Comparison of ENCODE assay signal across 12 cellular contexts in the genomic region with DNA sequence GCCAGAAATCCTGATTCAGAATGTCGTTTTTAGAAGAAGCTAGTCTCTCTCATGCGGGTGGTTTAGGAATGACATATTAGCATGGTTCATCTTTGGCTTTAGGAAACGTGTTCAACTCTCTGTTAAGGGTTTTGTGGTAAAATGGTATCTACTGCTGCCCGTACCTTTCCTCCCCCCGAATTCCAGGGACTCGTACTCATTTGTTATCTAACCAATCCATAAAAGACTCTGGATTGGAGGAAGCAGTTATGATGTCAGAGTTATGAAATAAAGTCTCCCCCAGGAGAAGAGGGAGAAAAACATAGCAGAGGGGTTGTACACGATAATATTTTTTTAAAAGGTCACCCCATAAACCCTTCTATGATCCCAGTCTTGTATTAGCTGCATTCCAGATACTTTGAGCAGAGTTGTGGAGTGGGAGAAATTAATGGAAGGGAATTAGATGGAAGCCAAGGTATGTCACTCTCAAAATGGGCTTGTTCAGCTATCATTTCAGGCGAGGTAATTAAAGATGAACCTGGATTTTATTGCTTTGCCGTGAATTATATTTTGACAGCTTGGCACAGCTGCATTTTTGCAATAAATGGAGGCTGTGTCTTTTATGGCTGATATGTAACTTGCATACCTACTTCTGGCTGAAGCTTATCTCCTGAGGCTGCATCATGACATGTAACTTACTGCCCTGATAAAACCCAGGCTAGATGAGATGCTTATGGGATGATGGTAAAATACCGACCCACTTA. TPM values are rescaled to one million over a fixed set of nuclear protein-coding genes. Genes with fewer than 3 reads are reported as not detected.
DNase-seq lines count a peak whose midpoint lies in the region; ATAC-seq, FAIRE-seq and TF ChIP-seq lines count a peak whose summit lies in the region.
"Had no signal": no experiment of that assay in that cellular context is flagged by ENCODE, and none has a peak within 500 bp of the region (broad histone marks: within the 10 kb centered on the region; RNA-seq: fewer than 3 reads in every experiment).

No MANE protein-coding gene starts in this region.

- H3K9me3 Mint-ChIP-seq in Calu3 (ENCODE audit: low read depth, unreplicated experiment), result no peaks in the 10 kb centered on the region

- H3K4me3 Mint-ChIP-seq in Calu3 (ENCODE audit: low read depth, unreplicated experiment), result peak overlapping the region; percentile 60
- H3K4me3 Mint-ChIP-seq: CD4-positive, CD25-positive, alpha-beta regulatory T cell had no signal

- H3K27me3 Mint-ChIP-seq in Calu3 (ENCODE audit: unreplicated experiment), result no peaks in the 10 kb centered on the region
- H3K27me3 Mint-ChIP-seq: CD4-positive, CD25-positive, alpha-beta regulatory T cell had no signal

- no peaks in the 10 kb centered on the region for H3K27me3 ChIP-seq in Panc1 (ENCODE audit: control insufficient read depth, insufficient read depth, low read length)
- no peaks in the 10 kb centered on the region for H3K27me3 ChIP-seq in pancreas

- no peak for FAIRE-seq in pancreas (lab: Jason Lieb, UNC)
- FAIRE-seq: GM12891 had no signal

- intact Hi-C loops in Calu3 (cut with micrococcal nuclease; ENCODE audit: unreplicated experiment), result loop anchor here (5.0 to 10.0 kb wide), 3 partner anchors 90 to 207 kb away; no protein-coding TSS in a partner anchor
- intact Hi-C loops in Panc1 (cut with micrococcal nuclease; ENCODE audit: unreplicated experiment), result no loop called here
- intact Hi-C loops in pancreas (cut with DNase I), result no loop called here

- H3K36me3 ChIP-seq in Panc1 (ENCODE audit: control insufficient read depth, insufficient read depth, low read length), result no peaks in the 10 kb centered on the region
- H3K36me3 ChIP-seq in pancreas, result no peaks in the 10 kb centered on the region

- H3K4me1 ChIP-seq in Panc1 (ENCODE audit: control insufficient read depth, insufficient read depth, low read length), result no peaks in the 10 kb centered on the region
- H3K4me1 ChIP-seq in pancreas, result peaks cover 10 to 40% (median 17%) of the 10 kb centered on the region in 3 donors

- WGBS in pancreas, 2 donors, result 24 to 26% methylated on average over 10 of the region's 10 CpGs

- H3K27ac ChIP-seq in Panc1 (ENCODE audit: low read length) (no peak overlapping the region), pancreas (peak overlapping the region; percentile 1 to 90 (median 41))

- peaks cover 25% of the 10 kb centered on the region for H3K36me3 Mint-ChIP-seq in Calu3 (ENCODE audit: insufficient read depth, unreplicated experiment)
- H3K36me3 Mint-ChIP-seq: CD4-positive, CD25-positive, alpha-beta regulatory T cell had no signal

- POLR2A ChIA-PET in Panc1 (lab: Charles Lee), result interaction anchor here (0.5 to 0.6 kb wide), 2 partner anchors 25 to 102 kb away, joined by 5 to 9 read pairs; no protein-coding TSS in a partner anchor

- peak overlapping the region; percentile 93 for H3K27ac Mint-ChIP-seq in Calu3 (ENCODE audit: unreplicated experiment)
- H3K27ac Mint-ChIP-seq: CD4-positive, CD25-positive, alpha-beta regulatory T cell had no signal

- in situ Hi-C loops in Panc1 (cut with HindIII; ENCODE audit: low pct_unique_long_range_greater_than_20kb, low sequenced_read_pairs), result no loop called here

- H3K4me1 Mint-ChIP-seq in Calu3 (ENCODE audit: low read depth, unreplicated experiment), result peaks cover 67% of the 10 kb centered on the region
- H3K4me1 Mint-ChIP-seq: CD4-positive, CD25-positive, alpha-beta regulatory T cell had no signal

- BruUV-seq in Calu3 (replicated peaks; lab: Mats Ljungman, UMichigan), result TSS peak; percentile 48
- no TSS peak for BruUV-seq in Panc1 (replicated peaks; lab: Mats Ljungman, UMichigan)

- ATAC-seq in Panc1 (0 out of 2 replicates have a peak, but pooled peaks have one; percentile 38), pancreas (peak; percentile 24 to 53 (median 44)), HG03095 (IDR thresholded peaks at IDR 0.05; ENCODE audit: unreplicated experiment) (no peak)

- no peak overlapping the region for H3K4me3 ChIP-seq in Panc1 (ENCODE audit: low read depth in 2 of 2, low read length in 2 of 2)
- peak overlapping the region in 2 of 4 donors; percentile 29 to 34 for H3K4me3 ChIP-seq in pancreas

- CTCF ChIA-PET in Calu3 (lab: Charles Lee) (interaction anchor here (0.7 to 1.7 kb wide), 7 partner anchors 9 to 201 kb away, joined by 3 to 6 read pairs (median 4); a partner anchor contains a TSS), Panc1 (lab: Charles Lee) (no interaction called here)

- H3K9me3 ChIP-seq in Panc1 (ENCODE audit: control insufficient read depth, insufficient read depth, low read depth, low read length) (no peaks in the 10 kb centered on the region), pancreas (no peaks in the 10 kb centered on the region)

- TF ChIP-seq CTCF in Calu3 (IDR thresholded peaks at IDR 0.05; ENCODE audit: unreplicated experiment) (no peak), Panc1 (IDR thresholded peaks at IDR 0.05) (no peak), pancreas (IDR thresholded peaks at IDR 0.05) (no peak)

- DNase-seq in Calu3 (peak; percentile 24), Panc1 (ENCODE audit: low read depth, low spot score) (no peak), fibroblast of peridontal ligament (ENCODE audit: extremely low read depth) (peak; percentile 72), pancreas (peak in 1 of 6 donors; percentile 12), activated T-cell treated with anti-CD3 and anti-CD28 coated beads for 4 hours (no peak), mesenteric fat pad (ENCODE audit: low spot score) (no peak)
- DNase-seq in activated CD4-positive, CD25-positive, alpha-beta regulatory T cell (lab: John Stamatoyannopoulos, UW), result no peak
- DNase-seq: activated CD4-positive, alpha-beta T cell treated with anti-CD3 and anti-CD28 coated beads, Interleukin-2, amount 50 U/mL, for 1 hour; CD4-positive, CD25-positive, alpha-beta regulatory T cell; NCI-H2081 treated with DMSO at 0.1 percent for 48 hours had no signal

RNA-seq across cellular contexts. Expression of a gene that starts 31.3 kb away (rescaled TPM):
- 56.2 and 84.3 TPM in 2 replicates for total RNA-seq in Calu3 (2022)
- total RNA-seq in Panc1 (2021; ENCODE audit: unreplicated experiment), result 18.5 TPM
- polyA plus RNA-seq in Panc1 (2012; ENCODE audit: insufficient read length), result 6.9 TPM
- total RNA-seq in pancreas, result 10 to 100 TPM; 11.4 to 25.1 (median 18.6) TPM
- polyA plus RNA-seq in pancreas, result 1 to 10 TPM; 5.4 to 6.7 TPM
- total RNA-seq in mesenteric fat pad, result 33.7 TPM
- polyA plus RNA-seq: CD4-positive, CD25-positive, alpha-beta regulatory T cell had no signal

Comparison
In these comparisons a context has a peak if more than half of its experiments do, and no peak if none do; other contexts are left out.
1. DNase-seq: peak in Calu3 (single experiment) and fibroblast of peridontal ligament (single experiment); none in Panc1 (single experiment), activated CD4-positive, CD25-positive, alpha-beta regulatory T cell (0 of 4), activated T-cell treated with anti-CD3 and anti-CD28 coated beads for 4 hours (single experiment) and mesenteric fat pad (single experiment).